20 cellular contexts compared by ENCODE assay signal in the genomic region with DNA sequence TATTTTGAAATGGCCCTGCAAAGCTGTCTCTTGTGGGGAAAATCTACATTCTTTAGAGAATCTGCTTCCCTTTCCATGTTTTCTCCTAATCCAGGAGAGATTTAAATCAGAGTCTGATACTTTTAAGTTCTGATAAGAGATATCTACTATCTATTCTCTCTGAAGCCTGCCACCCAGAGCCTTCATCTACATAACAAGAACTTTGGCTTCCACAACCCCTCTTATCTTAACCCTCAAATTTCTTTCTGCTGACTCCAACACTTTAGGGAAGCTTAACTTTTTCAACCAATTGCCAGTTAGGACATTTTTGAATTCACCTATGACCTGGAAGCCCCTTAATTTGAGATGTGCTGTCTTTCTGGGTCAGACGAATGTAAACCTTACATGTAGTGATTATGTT.
DNase-seq lines count a peak whose midpoint lies in the region; ATAC-seq and TF ChIP-seq lines count a peak whose summit lies in the region.
"Had no signal": no experiment of that assay in that cellular context is flagged by ENCODE, and none has a peak within 500 bp of the region (broad histone marks: within the 10 kb centered on the region; RNA-seq: fewer than 3 reads in every experiment).

No MANE protein-coding gene starts in this region.

- H3K27me3 Mint-ChIP-seq in WTC11 (ENCODE audit: low read depth), result peaks cover 7% of the 10 kb centered on the region; the same call in 1 of the 2 replicates

- ATAC-seq in WTC11, result peak; percentile 69
- ATAC-seq: CD8-positive, alpha-beta T cell had no signal

- H3K9ac ChIP-seq in HUES6 (ENCODE audit: low read length), result no peak overlapping the region
- no peak overlapping the region for H3K9ac ChIP-seq in iPS-18a (ENCODE audit: low read length)
- H3K9ac ChIP-seq: BLaER1 had no signal

- H3K27ac Mint-ChIP-seq in WTC11, result no peak overlapping the region
- H3K27ac Mint-ChIP-seq: B cell; CD4-positive, CD25-positive, alpha-beta regulatory T cell; CD8-positive, alpha-beta T cell; HFFc6 had no signal

- H3K9me3 ChIP-seq in HUES6 (ENCODE audit: control insufficient read depth, insufficient read depth, low read depth, low read length) (peaks cover 25% of the 10 kb centered on the region), iPS-18a (ENCODE audit: control insufficient read depth, low read depth, low read length) (peaks cover 4% of the 10 kb centered on the region)
- H3K9me3 ChIP-seq: HAP-1 had no signal

- CTCF ChIA-PET in WTC11 (lab: Charles Lee), result interaction anchor here (1.6 kb wide), 1 partner anchor 110 kb away, joined by 3 read pairs; no protein-coding TSS in a partner anchor

- H3K36me3 Mint-ChIP-seq in WTC11, result peaks cover 22% of the 10 kb centered on the region
- H3K36me3 Mint-ChIP-seq: CD4-positive, CD25-positive, alpha-beta regulatory T cell; CD8-positive, alpha-beta T cell had no signal

- H3K27me3 ChIP-seq in HUES6 (ENCODE audit: control insufficient read depth, insufficient read depth, low read length) (no peaks in the 10 kb centered on the region), iPS-18a (ENCODE audit: control insufficient read depth, insufficient read depth, low read length) (no peaks in the 10 kb centered on the region)
- H3K27me3 ChIP-seq: BLaER1 had no signal

- H3K36me3 ChIP-seq in HUES6 (ENCODE audit: control insufficient read depth, insufficient read depth, low read length) (no peaks in the 10 kb centered on the region), iPS-18a (ENCODE audit: control insufficient read depth, low read depth, low read length) (no peaks in the 10 kb centered on the region)
- H3K36me3 ChIP-seq: BLaER1, HAP-1 had no signal

- POLR2A ChIA-PET in WTC11 (lab: Charles Lee), result no interaction called here

- H3K4me3 Mint-ChIP-seq in WTC11, result no peak overlapping the region
- H3K4me3 Mint-ChIP-seq: B cell; CD4-positive, CD25-positive, alpha-beta regulatory T cell; CD8-positive, alpha-beta T cell; HFFc6 had no signal

- H3K4me1 ChIP-seq in HUES6 (ENCODE audit: control insufficient read depth, insufficient read depth, low read length) (peaks cover 6% of the 10 kb centered on the region; the same call in 1 of the 2 replicates), iPS-18a (ENCODE audit: control insufficient read depth, low read depth, low read length) (peaks cover 26% of the 10 kb centered on the region)
- H3K4me1 ChIP-seq: BLaER1, HAP-1 had no signal

- H3K4me1 Mint-ChIP-seq in WTC11, result peaks cover 36% of the 10 kb centered on the region
- H3K4me1 Mint-ChIP-seq: B cell; CD4-positive, CD25-positive, alpha-beta regulatory T cell had no signal

- H3K27ac ChIP-seq in HUES6 (ENCODE audit: low read depth, low read length) (peak overlapping the region; percentile 49; the same call in 1 of the 2 replicates), iPS-18a (ENCODE audit: low read length) (no peak overlapping the region)
- H3K27ac ChIP-seq: 22Rv1, BLaER1, C4-2B had no signal

- DNase-seq in ELF-1 (ENCODE audit: low read depth, low spot score) (peak; percentile 39), WTC11 (ENCODE audit: low spot score) (no peak), GOT3 (lab: John Stamatoyannopoulos, UW) (no peak), SKM-1 (lab: John Stamatoyannopoulos, UW; ENCODE audit: unreplicated experiment) (no peak), NCI-H774 (lab: John Stamatoyannopoulos, UW) (no peak)
- DNase-seq in NK-92 treated with Interleukin-12 subunit alpha and Interleukin-12 subunit beta, amount 100 ng/mL, for 24 hours (lab: John Stamatoyannopoulos, UW), result no peak
- DNase-seq: CD4-positive, CD25-positive, alpha-beta regulatory T cell; CD8-positive, alpha-beta T cell; DMS 273 treated with DMSO at 0.1 percent for 48 hours; DMS79; EL; GF-D8; HFFc6 had no signal

- H3K4me3 ChIP-seq in HUES6 (ENCODE audit: low read depth, low read length), result no peak overlapping the region
- peak overlapping the region; percentile 2 for H3K4me3 ChIP-seq in iPS-18a (ENCODE audit: low read length)
- H3K4me3 ChIP-seq: BLaER1, HAP-1 had no signal

- peaks cover 22% of the 10 kb centered on the region for H3K9me3 Mint-ChIP-seq in WTC11

- TF ChIP-seq CTCF in WTC11 (IDR thresholded peaks at IDR 0.05), result no peak

TF ChIP-seq in WTC11, 78 proteins besides CTCF, POLR2A, EP300 and RAD21 (continues in another document):
- TF ChIP-seq, protein P1, sequence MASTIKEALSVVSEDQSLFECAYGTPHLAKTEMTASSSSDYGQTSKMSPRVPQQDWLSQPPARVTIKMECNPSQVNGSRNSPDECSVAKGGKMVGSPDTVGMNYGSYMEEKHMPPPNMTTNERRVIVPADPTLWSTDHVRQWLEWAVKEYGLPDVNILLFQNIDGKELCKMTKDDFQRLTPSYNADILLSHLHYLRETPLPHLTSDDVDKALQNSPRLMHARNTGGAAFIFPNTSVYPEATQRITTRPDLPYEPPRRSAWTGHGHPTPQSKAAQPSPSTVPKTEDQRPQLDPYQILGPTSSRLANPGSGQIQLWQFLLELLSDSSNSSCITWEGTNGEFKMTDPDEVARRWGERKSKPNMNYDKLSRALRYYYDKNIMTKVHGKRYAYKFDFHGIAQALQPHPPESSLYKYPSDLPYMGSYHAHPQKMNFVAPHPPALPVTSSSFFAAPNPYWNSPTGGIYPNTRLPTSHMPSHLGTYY (CRISPR knock-in tag; IDR thresholded peaks at IDR 0.05), result no peak
- no peak for TF ChIP-seq SMAD3 (CRISPR knock-in tag; IDR thresholded peaks at IDR 0.05; ENCODE audit: borderline replicate concordance)
- TF ChIP-seq, protein P2, sequence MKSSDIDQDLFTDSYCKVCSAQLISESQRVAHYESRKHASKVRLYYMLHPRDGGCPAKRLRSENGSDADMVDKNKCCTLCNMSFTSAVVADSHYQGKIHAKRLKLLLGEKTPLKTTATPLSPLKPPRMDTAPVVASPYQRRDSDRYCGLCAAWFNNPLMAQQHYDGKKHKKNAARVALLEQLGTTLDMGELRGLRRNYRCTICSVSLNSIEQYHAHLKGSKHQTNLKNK (CRISPR knock-in tag; IDR thresholded peaks at IDR 0.05), result no peak
- no peak for TF ChIP-seq SMAD4 (CRISPR knock-in tag; IDR thresholded peaks at IDR 0.05)
- TF ChIP-seq SP1 (CRISPR knock-in tag; conservative IDR thresholded peaks at IDR 0.05), result no peak
- no peak for TF ChIP-seq ATF1 (CRISPR knock-in tag; IDR thresholded peaks at IDR 0.05)
- TF ChIP-seq, protein P3, sequence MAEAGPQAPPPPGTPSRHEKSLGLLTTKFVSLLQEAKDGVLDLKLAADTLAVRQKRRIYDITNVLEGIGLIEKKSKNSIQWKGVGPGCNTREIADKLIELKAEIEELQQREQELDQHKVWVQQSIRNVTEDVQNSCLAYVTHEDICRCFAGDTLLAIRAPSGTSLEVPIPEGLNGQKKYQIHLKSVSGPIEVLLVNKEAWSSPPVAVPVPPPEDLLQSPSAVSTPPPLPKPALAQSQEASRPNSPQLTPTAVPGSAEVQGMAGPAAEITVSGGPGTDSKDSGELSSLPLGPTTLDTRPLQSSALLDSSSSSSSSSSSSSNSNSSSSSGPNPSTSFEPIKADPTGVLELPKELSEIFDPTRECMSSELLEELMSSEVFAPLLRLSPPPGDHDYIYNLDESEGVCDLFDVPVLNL (CRISPR knock-in tag; IDR thresholded peaks at IDR 0.05; ENCODE audit: borderline replicate concordance, low read depth), result no peak
- TF ChIP-seq, protein P4, sequence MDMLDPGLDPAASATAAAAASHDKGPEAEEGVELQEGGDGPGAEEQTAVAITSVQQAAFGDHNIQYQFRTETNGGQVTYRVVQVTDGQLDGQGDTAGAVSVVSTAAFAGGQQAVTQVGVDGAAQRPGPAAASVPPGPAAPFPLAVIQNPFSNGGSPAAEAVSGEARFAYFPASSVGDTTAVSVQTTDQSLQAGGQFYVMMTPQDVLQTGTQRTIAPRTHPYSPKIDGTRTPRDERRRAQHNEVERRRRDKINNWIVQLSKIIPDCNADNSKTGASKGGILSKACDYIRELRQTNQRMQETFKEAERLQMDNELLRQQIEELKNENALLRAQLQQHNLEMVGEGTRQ (CRISPR knock-in tag; IDR thresholded peaks at IDR 0.05), result no peak
- no peak for TF ChIP-seq NR3C1 (CRISPR knock-in tag; conservative IDR thresholded peaks at IDR 0.05; ENCODE audit: low read depth)
- TF ChIP-seq, protein P5, sequence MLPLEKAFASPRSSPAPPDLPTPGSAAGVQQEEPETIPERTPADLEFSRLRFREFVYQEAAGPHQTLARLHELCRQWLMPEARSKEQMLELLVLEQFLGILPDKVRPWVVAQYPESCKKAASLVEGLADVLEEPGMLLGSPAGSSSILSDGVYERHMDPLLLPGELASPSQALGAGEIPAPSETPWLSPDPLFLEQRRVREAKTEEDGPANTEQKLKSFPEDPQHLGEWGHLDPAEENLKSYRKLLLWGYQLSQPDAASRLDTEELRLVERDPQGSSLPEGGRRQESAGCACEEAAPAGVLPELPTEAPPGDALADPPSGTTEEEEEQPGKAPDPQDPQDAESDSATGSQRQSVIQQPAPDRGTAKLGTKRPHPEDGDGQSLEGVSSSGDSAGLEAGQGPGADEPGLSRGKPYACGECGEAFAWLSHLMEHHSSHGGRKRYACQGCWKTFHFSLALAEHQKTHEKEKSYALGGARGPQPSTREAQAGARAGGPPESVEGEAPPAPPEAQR (CRISPR knock-in tag; IDR thresholded peaks at IDR 0.05), result no peak
- no peak for TF ChIP-seq EMX1 (CRISPR knock-in tag; IDR thresholded peaks at IDR 0.05)
- no peak for TF ChIP-seq RORB (CRISPR knock-in tag; IDR thresholded peaks at IDR 0.05)
- TF ChIP-seq GRHL2 (CRISPR knock-in tag; IDR thresholded peaks at IDR 0.05; ENCODE audit: insufficient replicate concordance, severe bottlenecking), result no peak
- no peak for TF ChIP-seq TEAD4 (CRISPR knock-in tag; IDR thresholded peaks at IDR 0.05)
- no peak for TF ChIP-seq ZNF423 (CRISPR knock-in tag; IDR thresholded peaks at IDR 0.05)
- TF ChIP-seq ZNF232 (CRISPR knock-in tag; IDR thresholded peaks at IDR 0.05), result no peak
- TF ChIP-seq MYBL2 (CRISPR knock-in tag; IDR thresholded peaks at IDR 0.05), result no peak
- TF ChIP-seq, protein P6, sequence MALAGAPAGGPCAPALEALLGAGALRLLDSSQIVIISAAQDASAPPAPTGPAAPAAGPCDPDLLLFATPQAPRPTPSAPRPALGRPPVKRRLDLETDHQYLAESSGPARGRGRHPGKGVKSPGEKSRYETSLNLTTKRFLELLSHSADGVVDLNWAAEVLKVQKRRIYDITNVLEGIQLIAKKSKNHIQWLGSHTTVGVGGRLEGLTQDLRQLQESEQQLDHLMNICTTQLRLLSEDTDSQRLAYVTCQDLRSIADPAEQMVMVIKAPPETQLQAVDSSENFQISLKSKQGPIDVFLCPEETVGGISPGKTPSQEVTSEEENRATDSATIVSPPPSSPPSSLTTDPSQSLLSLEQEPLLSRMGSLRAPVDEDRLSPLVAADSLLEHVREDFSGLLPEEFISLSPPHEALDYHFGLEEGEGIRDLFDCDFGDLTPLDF (CRISPR knock-in tag; IDR thresholded peaks at IDR 0.05), result no peak
